ENCODE assay signal across 17 cellular contexts in the genomic region with DNA sequence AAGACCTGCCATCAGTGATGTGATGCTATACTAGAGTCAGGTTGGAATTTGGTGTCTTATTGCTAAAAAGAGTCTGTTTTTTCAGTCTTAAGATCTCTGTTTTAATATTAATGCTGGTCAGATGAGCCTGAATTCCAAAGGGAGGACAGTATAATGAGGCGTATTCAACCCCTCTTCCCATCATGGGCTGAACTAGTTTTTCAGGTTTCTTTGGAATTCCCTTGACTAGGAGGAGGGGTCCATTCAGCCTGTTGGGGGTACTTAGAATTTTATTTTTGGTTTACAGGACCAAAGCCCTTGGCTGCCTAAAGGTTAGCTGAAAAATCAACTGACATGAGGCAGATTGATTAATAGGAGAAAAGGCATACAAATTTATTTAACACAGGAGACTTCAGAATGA.
"Had no signal": no experiment of that assay in that cellular context is flagged by ENCODE, and none has a peak within 500 bp of the region (broad histone marks: within the 10 kb centered on the region; RNA-seq: fewer than 3 reads in every experiment).

No MANE protein-coding gene starts in this region.

- DNase-seq: cortex of kidney; dorsolateral prefrontal cortex; effector CD8-positive, alpha-beta T cell; foreskin melanocyte; head of caudate nucleus; hippocampal formation; kidney; left cardiac atrium; mucosa of descending colon; naive thymus-derived CD8-positive, alpha-beta T cell; posterior cingulate gyrus; small intestine; stimulated activated CD4-positive, alpha-beta T cell treated with anti-CD3 and anti-CD28 coated beads, Interleukin-2, amount 100 ng/mL, for 48 hours; stimulated activated naive CD4-positive, alpha-beta T cell treated with Interleukin-2 at 50 U/mL for 16 hours; upper lobe of left lung; uterus had no signal

- H3K4me3 ChIP-seq: dorsolateral prefrontal cortex, mucosa of descending colon, right atrium auricular region, upper lobe of left lung, uterus had no signal

- H3K9me3 ChIP-seq: upper lobe of left lung had no signal

- ATAC-seq: left cardiac atrium; mucosa of descending colon; naive thymus-derived CD8-positive, alpha-beta T cell had no signal

- H3K36me3 ChIP-seq: right atrium auricular region, upper lobe of left lung, uterus had no signal

- H3K27me3 ChIP-seq: dorsolateral prefrontal cortex, right atrium auricular region, upper lobe of left lung, uterus had no signal

- H3K4me1 ChIP-seq: right atrium auricular region, upper lobe of left lung, uterus had no signal

- H3K27ac ChIP-seq: dorsolateral prefrontal cortex, right atrium auricular region, upper lobe of left lung, uterus had no signal
